Comparison of ENCODE assay signal across 16 cellular contexts in the genomic region with DNA sequence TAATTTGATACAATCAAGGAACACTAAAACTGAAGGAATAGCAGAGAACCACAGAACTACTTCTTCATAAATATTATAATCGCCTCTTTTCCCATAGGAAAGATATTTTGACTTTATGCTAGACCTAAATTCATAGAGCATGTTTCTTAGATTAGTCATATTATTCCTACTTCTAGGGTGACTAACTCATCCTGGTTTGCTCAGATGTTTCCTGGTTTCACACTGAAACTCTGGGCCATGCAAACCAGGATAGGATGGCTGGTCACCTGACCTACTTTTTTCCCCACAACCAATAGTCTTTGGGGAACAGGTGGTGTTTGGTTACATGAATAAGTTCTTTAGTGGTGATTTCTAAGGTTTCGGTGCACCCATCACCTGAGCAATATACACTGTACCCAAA.
DNase-seq lines count a peak whose midpoint lies in the region; ATAC-seq and TF ChIP-seq lines count a peak whose summit lies in the region.
"Had no signal": no experiment of that assay in that cellular context is flagged by ENCODE, and none has a peak within 500 bp of the region (broad histone marks: within the 10 kb centered on the region; RNA-seq: fewer than 3 reads in every experiment).

No MANE protein-coding gene starts in this region.

- no peak for TF ChIP-seq CTCF in foreskin fibroblast (IDR thresholded peaks at IDR 0.05; ENCODE audit: low read depth, low read length)

- no peak overlapping the region for H3K4me3 ChIP-seq in foreskin fibroblast (ENCODE audit: low read depth in 1 of 2, low read length in 2 of 2)
- H3K4me3 ChIP-seq: BLaER1 treated with 17β-estradiol and CSF1 and Interleukin-3, amounts not matched to agents 10 nM and 100 nM; colonic mucosa; SK-N-MC; uterus had no signal

- DNase-seq in AG08396 (ENCODE audit: low spot score) (peak; percentile 17), HS-5 (ENCODE audit: low read depth) (peak; percentile 63), amniotic stem cell (lab: John Stamatoyannopoulos, UW) (peak; percentile 22), foreskin fibroblast (peak; percentile 30 to 67), NCI-H1930 (lab: John Stamatoyannopoulos, UW) (no peak), iPS-NIHi11 (ENCODE audit: low spot score) (no peak)
- DNase-seq: activated naive CD4-positive, alpha-beta T cell treated with anti-CD3 and anti-CD28 coated beads, Interleukin-2, amount 50 U/mL, for 16 hours; colonic mucosa; foreskin melanocyte; islet precursor cell; uterus had no signal

- no peak for ATAC-seq in HG02885 (IDR thresholded peaks at IDR 0.05; ENCODE audit: poor library complexity, unreplicated experiment)
- ATAC-seq in GM19397 (IDR thresholded peaks at IDR 0.05; ENCODE audit: unreplicated experiment), result no peak
- ATAC-seq: WTC11 had no signal

Comparison
In these comparisons a context has a peak if more than half of its experiments do, and no peak if none do; other contexts are left out.
1. DNase-seq: peak in AG08396 (single experiment), HS-5 (single experiment), amniotic stem cell (single experiment) and foreskin fibroblast (2 of 2); none in NCI-H1930 (0 of 2) and iPS-NIHi11 (single experiment).